ENCODE assay signal across 11 cellular contexts in genomic region chr5:32225445-32225844, GRCh38. TPM values are rescaled to one million over a fixed set of nuclear protein-coding genes. Genes with fewer than 3 reads are reported as not detected.
A peak's percentile ranks its signal among the peaks of the same experiment; 100 is the strongest.
DNase-seq lines count a peak whose midpoint lies in the region; ATAC-seq, FAIRE-seq and TF ChIP-seq lines count a peak whose summit lies in the region.
"Had no signal": no experiment of that assay in that cellular context is flagged by ENCODE, and none has a peak within 500 bp of the region (broad histone marks: within the 10 kb centered on the region; RNA-seq: fewer than 3 reads in every experiment).

No MANE protein-coding gene starts in this region.

- H3K27me3 ChIP-seq in liver (ENCODE audit: control insufficient read depth in 4 of 4, insufficient read depth in 4 of 4, low read length in 3 of 4), result no peaks in the 10 kb centered on the region
- no peaks in the 10 kb centered on the region for H3K27me3 ChIP-seq in stomach smooth muscle (ENCODE audit: control insufficient read depth in 1 of 2, insufficient read depth in 2 of 2, low read length in 2 of 2)

- 39% methylated on average over 5 of the region's 5 CpGs for WGBS in liver

- H3K4me3 ChIP-seq in liver (ENCODE audit: low read depth in 1 of 3, low read length in 3 of 3) (no peak overlapping the region), stomach smooth muscle (ENCODE audit: low read length in 2 of 2) (no peak overlapping the region)

- H3K9ac ChIP-seq in liver (ENCODE audit: low read depth in 1 of 2, low read length in 2 of 2), result no peak overlapping the region
- H3K9ac ChIP-seq in stomach smooth muscle (ENCODE audit: low read length in 2 of 2), result peak overlapping the region in 1 of 2 donors; percentile 42

- no peak for TF ChIP-seq CTCF in liver (IDR thresholded peaks at IDR 0.05; ENCODE audit: low read depth, low read length, missing input control)

- FAIRE-seq in H54 (lab: Jason Lieb, UNC), result no peak

- H3K36me3 ChIP-seq in liver (ENCODE audit: control insufficient read depth in 4 of 4, insufficient read depth in 3 of 4, low read depth in 1 of 4, low read length in 3 of 4) (peaks cover 0 to 4% (median 0%) of the 10 kb centered on the region in 4 donors), stomach smooth muscle (ENCODE audit: control insufficient read depth in 2 of 2, insufficient read depth in 2 of 2, low read length in 2 of 2) (peaks cover 4 to 10% of the 10 kb centered on the region in 2 donors)

- ATAC-seq in GM18498 (IDR thresholded peaks at IDR 0.05; ENCODE audit: unreplicated experiment) (no peak), GM21619 (IDR thresholded peaks at IDR 0.05; ENCODE audit: unreplicated experiment) (no peak)

- H3K4me1 ChIP-seq in liver (ENCODE audit: control insufficient read depth in 4 of 4, insufficient read depth in 4 of 4, low read length in 3 of 4), result peaks cover 2 to 16% (median 9%) of the 10 kb centered on the region in 4 donors
- H3K4me1 ChIP-seq in stomach smooth muscle (ENCODE audit: control insufficient read depth, insufficient read depth, low read length), result peaks cover 9% of the 10 kb centered on the region

- peak overlapping the region; percentile 39 for H3K27ac ChIP-seq in cingulate gyrus (ENCODE audit: low read depth, low read length)
- H3K27ac ChIP-seq in liver (ENCODE audit: low read depth in 1 of 2, low read length in 2 of 2), result peak overlapping the region; percentile 55 to 66
- peak overlapping the region; percentile 80 for H3K27ac ChIP-seq in stomach smooth muscle (ENCODE audit: low read length)

- TF ChIP-seq RAD21 in liver (IDR thresholded peaks at IDR 0.05), result peak; percentile 61 to 73

- no peak for TF ChIP-seq POLR2A in H54 (IDR thresholded peaks at IDR 0.05; ENCODE audit: low read depth, low read length)

- no peaks in the 10 kb centered on the region for H3K9me3 ChIP-seq in liver (ENCODE audit: control insufficient read depth in 4 of 4, low read length in 3 of 4)
- H3K9me3 ChIP-seq in stomach smooth muscle (ENCODE audit: control insufficient read depth in 2 of 2, low read length in 2 of 2), result no peaks in the 10 kb centered on the region

- DNase-seq in HCEC 1CT (peak; percentile 83), anterior cingulate cortex (lab: John Stamatoyannopoulos, UW) (no peak), H54 (ENCODE audit: insufficient read length, low spot score) (no peak)
- DNase-seq: activated T-cell treated with anti-CD3 and anti-CD28 coated beads, Interleukin-2, amount 50 U/mL, for 48 hours; DMS53; T-helper 9 cell had no signal

TF ChIP-seq in liver, 16 proteins besides CTCF, POLR2A, EP300 and RAD21:
- peak; percentile 72 for TF ChIP-seq YY1 (IDR thresholded peaks at IDR 0.05)
- peak; percentile 50 for TF ChIP-seq FOXA2 (IDR thresholded peaks at IDR 0.05)
- peak in 1 of 2 donors; percentile 55 for TF ChIP-seq GABPA (IDR thresholded peaks at IDR 0.05 in 1 of 2, conservative IDR thresholded peaks at IDR 0.05 in 1 of 2)
- no peak for TF ChIP-seq TAF1 (conservative IDR thresholded peaks at IDR 0.05)
- peak; percentile 80 for TF ChIP-seq REST (IDR thresholded peaks at IDR 0.05)
- TF ChIP-seq ZBTB33 (IDR thresholded peaks at IDR 0.05), result peak; percentile 52
- TF ChIP-seq JUND (IDR thresholded peaks at IDR 0.05), result peak; percentile 65 to 74
- peak; percentile 91 to 92 for TF ChIP-seq RXRA (IDR thresholded peaks at IDR 0.05)
- peak; percentile 95 for TF ChIP-seq SP1 (IDR thresholded peaks at IDR 0.05)
- TF ChIP-seq FOXA1 (IDR thresholded peaks at IDR 0.05), result peak; percentile 21
- peak in 1 of 2 donors; percentile 46 for TF ChIP-seq EGR1 (IDR thresholded peaks at IDR 0.05; ENCODE audit: low read depth in 2 of 2)
- TF ChIP-seq, protein P1, sequence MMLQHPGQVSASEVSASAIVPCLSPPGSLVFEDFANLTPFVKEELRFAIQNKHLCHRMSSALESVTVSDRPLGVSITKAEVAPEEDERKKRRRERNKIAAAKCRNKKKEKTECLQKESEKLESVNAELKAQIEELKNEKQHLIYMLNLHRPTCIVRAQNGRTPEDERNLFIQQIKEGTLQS (IDR thresholded peaks at IDR 0.05), result peak; percentile 31
- peak; percentile 82 for TF ChIP-seq MAX (IDR thresholded peaks at IDR 0.05)
- TF ChIP-seq HNF4G (IDR thresholded peaks at IDR 0.05), result peak; percentile 26
- peak; percentile 69 for TF ChIP-seq NR2F2 (IDR thresholded peaks at IDR 0.05)
- TF ChIP-seq HNF4A (conservative IDR thresholded peaks at IDR 0.05), result peak; percentile 74 to 81

RNA-seq across cellular contexts. Expression of gene GOLPH3, which starts 51.3 kb away (rescaled TPM):
- total RNA-seq in liver, result 100 to 1,000 TPM in 1 of 2 donors, 10 to 100 TPM in 1; 70.5 to 116 TPM
- polyA plus RNA-seq in liver, result 10 to 100 TPM; 64.1 to 66.5 TPM
